9 cellular contexts compared by ENCODE assay signal in the genomic region with DNA sequence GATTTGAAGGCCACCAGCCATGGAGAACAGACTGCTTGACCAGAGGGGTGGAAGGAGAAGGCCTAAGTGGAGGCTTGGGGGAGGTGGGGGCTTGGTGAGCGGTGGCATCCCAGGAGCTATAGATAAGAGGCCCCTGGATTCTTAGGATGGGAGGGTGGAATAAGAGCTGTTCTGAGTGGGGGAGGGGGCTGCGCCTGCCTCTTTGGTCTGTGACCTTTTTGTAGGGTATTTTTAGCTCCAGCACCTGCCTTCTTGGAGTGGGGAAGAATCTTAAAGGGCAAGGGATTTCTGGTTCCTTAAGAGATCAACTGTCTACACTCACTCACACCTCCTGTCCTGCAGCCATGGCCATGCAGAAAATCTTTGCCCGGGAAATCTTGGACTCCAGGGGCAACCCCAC. TPM values are rescaled to one million over a fixed set of nuclear protein-coding genes. Genes with fewer than 3 reads are reported as not detected.
DNase-seq lines count a peak whose midpoint lies in the region; ATAC-seq and TF ChIP-seq lines count a peak whose summit lies in the region.
"Had no signal": no experiment of that assay in that cellular context is flagged by ENCODE, and none has a peak within 500 bp of the region (broad histone marks: within the 10 kb centered on the region; RNA-seq: fewer than 3 reads in every experiment).

No MANE protein-coding gene starts in this region.

- BruUV-seq in HCT116 (replicated peaks; lab: Mats Ljungman, UMichigan) = no TSS peak

- H3K27ac Mint-ChIP-seq in CD14-positive monocyte = peak overlapping the region in 4 of 7 donors; percentile 61 to 98 (median 94)
- H3K27ac Mint-ChIP-seq in activated naive CD8-positive, alpha-beta T cell = peak overlapping the region; percentile 97

- peaks cover 0 to 10% of the 10 kb centered on the region in 2 experiments; a peak in 1 of 4 replicates for H3K36me3 ChIP-seq in HCT116 (ENCODE audit: control insufficient read depth in 1 of 2, insufficient read depth in 2 of 2, low read length in 2 of 2)
- peaks cover 0 to 2% (median 0%) of the 10 kb centered on the region in 3 donors for H3K36me3 ChIP-seq in tibial nerve

- H2AFZ ChIP-seq in HCT116 (ENCODE audit: low read depth, low read length, poor library complexity, severe bottlenecking) = no peak overlapping the region

- TF ChIP-seq POLR2A in HCT116 (IDR thresholded peaks at IDR 0.05; ENCODE audit: borderline replicate concordance, extremely low read depth, insufficient read depth, insufficient read length) (no peak), tibial nerve (IDR thresholded peaks at IDR 0.05) (no peak)

- peak overlapping the region in 1 of 2 experiments; percentile 96; a peak in 2 of 4 replicates for H3K4me3 ChIP-seq in HCT116 (replicated peaks in 1 of 2; ENCODE audit: low read depth in 1 of 2, low read length in 2 of 2)
- H3K4me3 ChIP-seq in tibial nerve = no peak overlapping the region

- intact Hi-C loops in CD14-positive monocyte (cut with micrococcal nuclease) (loop anchor here in 1 of 2 donors (5.0 kb wide), 1 partner anchor 36 kb away; the partner anchor contains the start of gene CAMTA2), HCT116 (cut with micrococcal nuclease) (no loop called here)

- no peak for ATAC-seq in HCT116

- H3K9me3 ChIP-seq in HCT116 (ENCODE audit: control insufficient read depth in 1 of 2, insufficient read depth in 1 of 2, low read depth in 1 of 2, low read length in 2 of 2) = no peaks in the 10 kb centered on the region
- H3K9me3 ChIP-seq in tibial nerve = no peaks in the 10 kb centered on the region
- H3K9me3 ChIP-seq: upper lobe of left lung had no signal

- peaks cover 17 to 50% of the 10 kb centered on the region in 2 experiments for H3K4me1 ChIP-seq in HCT116 (ENCODE audit: control insufficient read depth in 1 of 2, insufficient read depth in 2 of 2, low read length in 2 of 2)
- peaks cover 0 to 28% (median 15%) of the 10 kb centered on the region in 4 donors for H3K4me1 ChIP-seq in tibial nerve

- DNase-seq in CD14-positive monocyte (ENCODE audit: low spot score) = no peak
- no peak for DNase-seq in HCT116 (ENCODE audit: low read depth, low spot score)
- DNase-seq in myocyte (ENCODE audit: low read depth) = peak; percentile 85
- DNase-seq in midbrain (lab: John Stamatoyannopoulos, UW) = no peak
- DNase-seq in tibial nerve (ENCODE audit: low spot score in 2 of 2) = no peak
- DNase-seq in NCI-H69 (lab: John Stamatoyannopoulos, UW) = no peak
- no peak for DNase-seq in D341Med (ENCODE audit: low spot score)
- DNase-seq: upper lobe of left lung had no signal

- H3K9me3 Mint-ChIP-seq in CD14-positive monocyte = no peaks in the 10 kb centered on the region
- H3K9me3 Mint-ChIP-seq in activated naive CD8-positive, alpha-beta T cell (ENCODE audit: low read depth) = no peaks in the 10 kb centered on the region

- H3K27me3 ChIP-seq in HCT116 (ENCODE audit: insufficient read depth, low read length) = no peaks in the 10 kb centered on the region
- no peaks in the 10 kb centered on the region for H3K27me3 ChIP-seq in tibial nerve
- H3K27me3 ChIP-seq: upper lobe of left lung had no signal

- peak overlapping the region; percentile 99 for H3K27ac ChIP-seq in HCT116 (ENCODE audit: low read depth, low read length)
- H3K27ac ChIP-seq in tibial nerve = no peak overlapping the region

- peaks cover 4 to 10% of the 10 kb centered on the region in 2 donors for H3K36me3 Mint-ChIP-seq in CD14-positive monocyte
- peaks cover 5% of the 10 kb centered on the region for H3K36me3 Mint-ChIP-seq in activated naive CD8-positive, alpha-beta T cell

- H3K9ac ChIP-seq in HCT116 (ENCODE audit: low read length) = peak overlapping the region; percentile 97

- no peak overlapping the region for H3K4me3 Mint-ChIP-seq in CD14-positive monocyte
- peak overlapping the region; percentile 88 for H3K4me3 Mint-ChIP-seq in activated naive CD8-positive, alpha-beta T cell

- no peak for TF ChIP-seq EP300 in tibial nerve (IDR thresholded peaks at IDR 0.05)

- no peak for TF ChIP-seq RAD21 in HCT116 (IDR thresholded peaks at IDR 0.05; ENCODE audit: low read depth)

- H4K20me1 ChIP-seq in HCT116 (ENCODE audit: insufficient read depth) = peaks cover 7% of the 10 kb centered on the region; the same call in 1 of the 2 replicates

- peak overlapping the region; percentile 100 for H3K4me2 ChIP-seq in HCT116 (ENCODE audit: low read length)

- H3K27me3 Mint-ChIP-seq in CD14-positive monocyte (ENCODE audit: low read depth in 3 of 3) = peaks cover 2 to 8% (median 3%) of the 10 kb centered on the region in 3 donors
- H3K27me3 Mint-ChIP-seq in activated naive CD8-positive, alpha-beta T cell = no peaks in the 10 kb centered on the region

- POLR2A ChIA-PET in HCT116 (lab: Charles Lee) = interaction anchor here (1.7 to 3.0 kb wide), 2 partner anchors 11 to 16 kb away, joined by 8 to 22 read pairs; partner anchors contain the start of genes RNF167, SLC25A11 and SPAG7

- CTCF ChIA-PET in HCT116 (lab: Charles Lee) = no interaction called here

- H3K4me1 Mint-ChIP-seq in CD14-positive monocyte = peaks cover 22% of the 10 kb centered on the region
- H3K4me1 Mint-ChIP-seq in activated naive CD8-positive, alpha-beta T cell (ENCODE audit: low read depth) = peaks cover 14% of the 10 kb centered on the region

- WGBS in tibial nerve, 2 donors = 80 to 92% methylated on average over 3 of the region's 3 CpGs

- H3K9me2 ChIP-seq in HCT116 (ENCODE audit: insufficient read depth) = no peaks in the 10 kb centered on the region

- no peak for TF ChIP-seq CTCF in CD14-positive monocyte (IDR thresholded peaks at IDR 0.05)
- no peak for TF ChIP-seq CTCF in HCT116 (IDR thresholded peaks at IDR 0.05 in 2 of 3, conservative IDR thresholded peaks at IDR 0.05 in 1 of 3; ENCODE audit: borderline replicate concordance in 1 of 3, insufficient read depth in 1 of 3, low read depth in 2 of 3, low read length in 2 of 3)
- TF ChIP-seq CTCF in tibial nerve (IDR thresholded peaks at IDR 0.05) = no peak

- H3K79me2 ChIP-seq in HCT116 (ENCODE audit: insufficient read depth, low read length) = peaks cover 31% of the 10 kb centered on the region

- RAD21 ChIA-PET in HCT116 (lab: Charles Lee; ENCODE audit: low non-redundant PET in 1 of 2, low total read pairs in 2 of 2, uncharacterized antibody in 2 of 2, unreplicated experiment in 2 of 2) = no interaction called here

TF ChIP-seq in HCT116, 20 proteins besides CTCF, POLR2A, EP300 and RAD21:
- TF ChIP-seq SIN3A (IDR thresholded peaks at IDR 0.05; ENCODE audit: low read depth) (no peak), FOSL1 (IDR thresholded peaks at IDR 0.05; ENCODE audit: low read depth) (no peak)

RNA-seq across cellular contexts. Expression of gene ENO3, which starts 0.6 kb away (rescaled TPM):
- polyA plus RNA-seq in CD14-positive monocyte = under 1 TPM; 0.36 to 0.60 TPM
- 24.6 TPM for total RNA-seq in HCT116 (2021; ENCODE audit: unreplicated experiment)
- 23.5 and 26.1 TPM in 2 replicates for polyA plus RNA-seq in HCT116 (2012)
- 833 and 1,073 TPM in 2 replicates for total RNA-seq in myocyte
- 380 TPM for polyA plus RNA-seq in myocyte (2012)
- 10 to 100 TPM in 2 of 4 donors, 1 to 10 TPM in 2; 7.5 to 15.3 (median 10.2) TPM for total RNA-seq in tibial nerve

RNA-seq across cellular contexts. Expression of gene PFN1, which starts 3.2 kb away (rescaled TPM):
- 1,000 to 10,000 TPM; 1,582 to 1,613 TPM for polyA plus RNA-seq in CD14-positive monocyte
- total RNA-seq in HCT116 (2021; ENCODE audit: unreplicated experiment) (1,213 TPM), myocyte (1,067 and 1,213 TPM in 2 replicates), tibial nerve (1,000 to 10,000 TPM in 1 of 4 donors, 100 to 1,000 TPM in 3; 422 to 1,004 (median 483) TPM)
- 1,800 and 2,181 TPM in 2 replicates for polyA plus RNA-seq in HCT116 (2012)
- 1,485 TPM for polyA plus RNA-seq in myocyte (2012)

RNA-seq across cellular contexts. Expression of gene RNF167, which starts 11.4 kb away (rescaled TPM):
- polyA plus RNA-seq in CD14-positive monocyte = 10 to 100 TPM; 17.2 to 20.6 TPM
- total RNA-seq in HCT116 (2021; ENCODE audit: unreplicated experiment) (105 TPM), myocyte (40.1 and 53.3 TPM in 2 replicates), tibial nerve (10 to 100 TPM; 45.0 to 55.0 (median 51.4) TPM)
- 98.7 and 129 TPM in 2 replicates for polyA plus RNA-seq in HCT116 (2012)
- polyA plus RNA-seq in myocyte (2012) = 108 TPM

RNA-seq across cellular contexts. Expression of gene SLC25A11, which starts 11.6 kb away (rescaled TPM):
- 100 to 1,000 TPM; 111 to 138 TPM for polyA plus RNA-seq in CD14-positive monocyte
- total RNA-seq in HCT116 (2021; ENCODE audit: unreplicated experiment) = 75.1 TPM
- 78.4 and 79.1 TPM in 2 replicates for polyA plus RNA-seq in HCT116 (2012)
- total RNA-seq in myocyte = 87.4 and 100 TPM in 2 replicates
- 98.8 TPM for polyA plus RNA-seq in myocyte (2012)
- total RNA-seq in tibial nerve = 10 to 100 TPM; 30.3 to 42.8 (median 32.3) TPM

RNA-seq across cellular contexts. Expression of gene SPAG7, which starts 16.1 kb away (rescaled TPM):
- polyA plus RNA-seq in CD14-positive monocyte = 10 to 100 TPM; 85.1 to 96.7 TPM
- total RNA-seq in HCT116 (2021; ENCODE audit: unreplicated experiment) (49.9 TPM), myocyte (114 and 133 TPM in 2 replicates), tibial nerve (10 to 100 TPM; 36.9 to 70.0 (median 42.0) TPM)
- 68.7 and 76.9 TPM in 2 replicates for polyA plus RNA-seq in HCT116 (2012)
- polyA plus RNA-seq in myocyte (2012) = 104 TPM

Comparison
In these comparisons a context has a peak if more than half of its experiments do, and no peak if none do; other contexts are left out.
1. RNA of gene ENO3, which starts 0.6 kb away (total RNA-seq): 833 to 1,073 TPM in myocyte; 24.6 TPM in HCT116 (single experiment) and 7.5 to 15.3 TPM in tibial nerve; every median in the first group is over 10 times any median in the second.